33 cellular contexts compared by ENCODE assay signal in the genomic region with DNA sequence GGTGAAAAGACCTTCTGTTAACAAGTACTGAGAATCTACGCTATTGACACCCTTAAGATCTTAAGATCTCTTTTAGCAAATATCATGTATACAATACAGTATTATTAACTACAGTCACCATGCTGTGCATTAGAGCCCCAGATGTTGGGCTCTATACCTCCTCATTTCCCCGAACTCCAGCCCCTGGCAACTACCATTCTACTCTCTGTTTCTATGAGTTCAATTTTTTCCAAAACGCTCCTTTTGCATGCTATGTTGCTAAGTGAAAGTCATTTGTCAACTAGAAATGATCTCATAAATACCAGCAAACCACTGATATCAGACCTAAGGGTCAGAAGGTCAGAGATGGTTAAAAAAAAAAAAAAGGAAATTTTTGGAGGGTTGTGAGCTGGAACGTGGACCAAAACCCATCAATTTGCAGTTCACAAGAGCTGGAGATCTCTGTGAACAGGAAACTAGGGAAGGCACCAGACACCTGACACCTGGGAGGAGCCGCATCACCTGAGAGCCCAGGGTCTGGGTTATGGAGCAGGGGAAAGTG.
"Had no signal": no experiment of that assay in that cellular context is flagged by ENCODE, and none has a peak within 500 bp of the region (broad histone marks: within the 10 kb centered on the region; RNA-seq: fewer than 3 reads in every experiment).

No MANE protein-coding gene starts in this region.

- H3K27ac Mint-ChIP-seq: activated CD4-positive, alpha-beta memory T cell treated with anti-CD3 and anti-CD28 coated beads, Interleukin-2, amount 10 ng/mL, durations not matched to agents 7 days and 5 days; activated CD8-positive, alpha-beta memory T cell treated with anti-CD3 and anti-CD28 coated beads, Interleukin-2, amount 10 ng/mL, durations not matched to agents 7 days and 5 days; activated naive CD8-positive, alpha-beta T cell treated with anti-CD3 and anti-CD28 coated beads for 36 hours; T-cell had no signal

- H3K36me3 ChIP-seq: brain microvascular endothelial cell, Peyer's patch had no signal

- H3K4me1 Mint-ChIP-seq: activated CD4-positive, alpha-beta memory T cell treated with anti-CD3 and anti-CD28 coated beads, Interleukin-2, amount 10 ng/mL, durations not matched to agents 7 days and 5 days; activated CD8-positive, alpha-beta memory T cell treated with anti-CD3 and anti-CD28 coated beads, Interleukin-2, amount 10 ng/mL, durations not matched to agents 7 days and 5 days; T-cell had no signal

- H3K9me3 Mint-ChIP-seq: activated CD4-positive, alpha-beta memory T cell treated with anti-CD3 and anti-CD28 coated beads, Interleukin-2, amount 10 ng/mL, durations not matched to agents 7 days and 5 days; activated naive CD8-positive, alpha-beta T cell treated with anti-CD3 and anti-CD28 coated beads for 36 hours; T-cell had no signal

- H3K27ac ChIP-seq: brain microvascular endothelial cell, KMS-11, Peyer's patch, RWPE1, VCaP had no signal

- H3K4me3 Mint-ChIP-seq: activated CD4-positive, alpha-beta memory T cell treated with anti-CD3 and anti-CD28 coated beads, Interleukin-2, amount 10 ng/mL, durations not matched to agents 7 days and 5 days; activated CD8-positive, alpha-beta memory T cell treated with anti-CD3 and anti-CD28 coated beads, Interleukin-2, amount 10 ng/mL, durations not matched to agents 7 days and 5 days; activated naive CD8-positive, alpha-beta T cell treated with anti-CD3 and anti-CD28 coated beads for 36 hours; T-cell had no signal

- H3K36me3 Mint-ChIP-seq: activated CD8-positive, alpha-beta memory T cell treated with anti-CD3 and anti-CD28 coated beads, Interleukin-2, amount 10 ng/mL, durations not matched to agents 7 days and 5 days; T-cell had no signal

- H3K4me3 ChIP-seq: Peyer's patch had no signal

- H3K4me1 ChIP-seq: Peyer's patch had no signal

- H3K9me3 ChIP-seq: Peyer's patch had no signal

- DNase-seq: activated CD4-positive, alpha-beta memory T cell treated with anti-CD3 and anti-CD28 coated beads, Interleukin-2, amount 10 ng/mL, durations not matched to agents 7 days and 5 days; activated CD4-positive, alpha-beta T cell treated with anti-CD3 and anti-CD28 coated beads for 1 hour; activated CD4-positive, alpha-beta T cell treated with anti-CD3 and anti-CD28 coated beads for 48 hours; activated CD4-positive, CD25-positive, alpha-beta regulatory T cell; activated CD8-positive, alpha-beta memory T cell treated with anti-CD3 and anti-CD28 coated beads for 24 hours; activated CD8-positive, alpha-beta memory T cell treated with anti-CD3 and anti-CD28 coated beads, Interleukin-2, amount 10 ng/mL, durations not matched to agents 7 days and 5 days; activated CD8-positive, alpha-beta memory T cell treated with anti-CD3 and anti-CD28 coated beads, Interleukin-2, amount 50 U/mL, for 48 hours; activated effector memory CD4-positive, alpha-beta T cell treated with Interleukin-2 at 50 U/mL for 16 hours; activated naive CD4-positive, alpha-beta T cell treated with anti-CD3 and anti-CD28 coated beads, Interleukin-2, amount 50 U/mL, for 16 hours; activated naive CD8-positive, alpha-beta T cell treated with anti-CD3 and anti-CD28 coated beads for 36 hours; activated T-cell treated with anti-CD3 and anti-CD28 coated beads, Interleukin-2, amount 50 U/mL, for 48 hours; amniotic stem cell; aorta; brain microvascular endothelial cell; central memory CD4-positive, alpha-beta T cell; MM.1S; MV-4-11; NCI-H1092; NCI-H1436 treated with DMSO at 0.1 percent for 48 hours; NCI-H1694 treated with DMSO at 0.1 percent for 48 hours; NCI-H2081; NCI-H2227 treated with DMSO at 0.1 percent for 48 hours; NCI-H446; NCI-H510A treated with DMSO at 0.1 percent for 48 hours; NCI-H526 treated with DMSO at 0.1 percent for 48 hours; Peyer's patch; SIG-M5; T-cell; T-helper 2 cell; T-helper 9 cell had no signal

- H3K27me3 ChIP-seq: brain microvascular endothelial cell, Peyer's patch had no signal
